ENCODE assay signal across 23 cellular contexts in genomic region chr5:79062431-79062830, GRCh38. TPM values are rescaled to one million over a fixed set of nuclear protein-coding genes. Genes with fewer than 3 reads are reported as not detected.
"Had no signal": no experiment of that assay in that cellular context is flagged by ENCODE, and none has a peak within 500 bp of the region (broad histone marks: within the 10 kb centered on the region; RNA-seq: fewer than 3 reads in every experiment).

No MANE protein-coding gene starts in this region.

- H3K27ac ChIP-seq: heart right ventricle, lower lobe of right lung, parathyroid adenoma, thyroid gland had no signal

- H3K36me3 Mint-ChIP-seq: activated naive CD8-positive, alpha-beta T cell treated with anti-CD3 and anti-CD28 coated beads for 36 hours; naive B cell had no signal

- ATAC-seq: activated CD8-positive, alpha-beta T cell treated with anti-CD3 and anti-CD28 coated beads, Interleukin-2, amount 10 ng/mL, durations not matched to agents 7 days and 5 days; heart right ventricle; left colon; lower lobe of right lung; right cardiac atrium; stimulated activated naive CD8-positive, alpha-beta T cell treated with anti-CD3 and anti-CD28 coated beads, Interleukin-15, Interleukin-2, amounts not matched to agents 100 U/mL and 50 U/mL, for 24 hours had no signal

- H3K9me3 Mint-ChIP-seq: activated naive CD8-positive, alpha-beta T cell treated with anti-CD3 and anti-CD28 coated beads for 36 hours; naive B cell had no signal

- H2AFZ ChIP-seq: parathyroid adenoma had no signal

- H3K27me3 ChIP-seq: heart right ventricle, thyroid gland had no signal

- H3K4me1 Mint-ChIP-seq: naive B cell had no signal

- H3K9me3 ChIP-seq: heart right ventricle, lower lobe of right lung, thyroid gland had no signal

- DNase-seq: activated CD4-positive, alpha-beta T cell treated with anti-CD3 and anti-CD28 coated beads for 1 hour; activated CD4-positive, alpha-beta T cell treated with anti-CD3 and anti-CD28 coated beads, Interleukin-2, amount 50 U/mL, for 1 hour; activated CD8-positive, alpha-beta T cell treated with anti-CD3 and anti-CD28 coated beads, Interleukin-2, amount 10 ng/mL, durations not matched to agents 7 days and 5 days; activated naive CD4-positive, alpha-beta T cell; activated naive CD8-positive, alpha-beta T cell treated with anti-CD3 and anti-CD28 coated beads for 36 hours; cerebellar nuclear complex; cortex of kidney; heart right ventricle; islet precursor cell; left colon; lower lobe of right lung; naive B cell; nucleus accumbens; right cardiac atrium; stimulated activated CD4-positive, alpha-beta T cell treated with anti-CD3 and anti-CD28 coated beads, Interleukin-12 subunit alpha, Interleukin-12 subunit beta, amount 100 ng/mL, for 4 hours; stimulated activated CD4-positive, alpha-beta T cell treated with anti-CD3 and anti-CD28 coated beads, Interleukin-4, amount 100 ng/mL, for 4 hours; stimulated activated naive CD8-positive, alpha-beta T cell treated with anti-CD3 and anti-CD28 coated beads, Interleukin-15, Interleukin-2, amounts not matched to agents 100 U/mL and 50 U/mL, for 24 hours; thyroid gland had no signal

- H3K4me3 Mint-ChIP-seq: activated CD8-positive, alpha-beta T cell treated with anti-CD3 and anti-CD28 coated beads, Interleukin-2, amount 10 ng/mL, durations not matched to agents 7 days and 5 days; activated naive CD8-positive, alpha-beta T cell treated with anti-CD3 and anti-CD28 coated beads for 36 hours; naive B cell had no signal

- H3K4me1 ChIP-seq: heart right ventricle, lower lobe of right lung, parathyroid adenoma, thyroid gland had no signal

- H3K4me3 ChIP-seq: heart right ventricle, lower lobe of right lung, thyroid gland had no signal

- H3K79me2 ChIP-seq: parathyroid adenoma had no signal

- H3K9ac ChIP-seq: parathyroid adenoma had no signal

- FAIRE-seq: astrocyte, TTC549 had no signal

- H3K27ac Mint-ChIP-seq: activated CD8-positive, alpha-beta T cell treated with anti-CD3 and anti-CD28 coated beads, Interleukin-2, amount 10 ng/mL, durations not matched to agents 7 days and 5 days; activated naive CD8-positive, alpha-beta T cell treated with anti-CD3 and anti-CD28 coated beads for 36 hours; naive B cell had no signal

- H3K36me3 ChIP-seq: heart right ventricle, lower lobe of right lung, thyroid gland had no signal

RNA-seq across cellular contexts. Expression of gene DMGDH, which starts 7.0 kb away (rescaled TPM):
- total RNA-seq: activated CD8-positive, alpha-beta T cell treated with anti-CD3 and anti-CD28 coated beads, Interleukin-2, amount 10 ng/mL, durations not matched to agents 7 days and 5 days; activated naive CD8-positive, alpha-beta T cell treated with anti-CD3 and anti-CD28 coated beads for 36 hours; astrocyte had no signal

RNA-seq across cellular contexts. Expression of gene BHMT2, which starts 7.1 kb away (rescaled TPM):
- total RNA-seq: activated CD8-positive, alpha-beta T cell treated with anti-CD3 and anti-CD28 coated beads, Interleukin-2, amount 10 ng/mL, durations not matched to agents 7 days and 5 days; activated naive CD8-positive, alpha-beta T cell treated with anti-CD3 and anti-CD28 coated beads for 36 hours; astrocyte had no signal
- polyA plus RNA-seq: neural cell had no signal

RNA-seq across cellular contexts. Expression of gene BHMT, which starts 49.2 kb away (rescaled TPM):
- total RNA-seq: activated CD8-positive, alpha-beta T cell treated with anti-CD3 and anti-CD28 coated beads, Interleukin-2, amount 10 ng/mL, durations not matched to agents 7 days and 5 days; activated naive CD8-positive, alpha-beta T cell treated with anti-CD3 and anti-CD28 coated beads for 36 hours; astrocyte; heart right ventricle; lower lobe of right lung; pulmonary artery endothelial cell had no signal
- polyA plus RNA-seq: neural cell had no signal
